Comparison of ENCODE assay signal across 1 cellular context in genomic region chr10:46907186-46907585, GRCh38. TPM values are rescaled to one million over a fixed set of nuclear protein-coding genes. Genes with fewer than 3 reads are reported as not detected.
"Had no signal": no experiment of that assay in that cellular context is flagged by ENCODE, and none has a peak within 500 bp of the region (broad histone marks: within the 10 kb centered on the region; RNA-seq: fewer than 3 reads in every experiment).

No MANE protein-coding gene starts in this region.

RNA-seq across cellular contexts. Expression of gene PTPN20, which starts 4.0 kb away (rescaled TPM):
- total RNA-seq: LHCN-M2 had no signal
